In the genomic region with DNA sequence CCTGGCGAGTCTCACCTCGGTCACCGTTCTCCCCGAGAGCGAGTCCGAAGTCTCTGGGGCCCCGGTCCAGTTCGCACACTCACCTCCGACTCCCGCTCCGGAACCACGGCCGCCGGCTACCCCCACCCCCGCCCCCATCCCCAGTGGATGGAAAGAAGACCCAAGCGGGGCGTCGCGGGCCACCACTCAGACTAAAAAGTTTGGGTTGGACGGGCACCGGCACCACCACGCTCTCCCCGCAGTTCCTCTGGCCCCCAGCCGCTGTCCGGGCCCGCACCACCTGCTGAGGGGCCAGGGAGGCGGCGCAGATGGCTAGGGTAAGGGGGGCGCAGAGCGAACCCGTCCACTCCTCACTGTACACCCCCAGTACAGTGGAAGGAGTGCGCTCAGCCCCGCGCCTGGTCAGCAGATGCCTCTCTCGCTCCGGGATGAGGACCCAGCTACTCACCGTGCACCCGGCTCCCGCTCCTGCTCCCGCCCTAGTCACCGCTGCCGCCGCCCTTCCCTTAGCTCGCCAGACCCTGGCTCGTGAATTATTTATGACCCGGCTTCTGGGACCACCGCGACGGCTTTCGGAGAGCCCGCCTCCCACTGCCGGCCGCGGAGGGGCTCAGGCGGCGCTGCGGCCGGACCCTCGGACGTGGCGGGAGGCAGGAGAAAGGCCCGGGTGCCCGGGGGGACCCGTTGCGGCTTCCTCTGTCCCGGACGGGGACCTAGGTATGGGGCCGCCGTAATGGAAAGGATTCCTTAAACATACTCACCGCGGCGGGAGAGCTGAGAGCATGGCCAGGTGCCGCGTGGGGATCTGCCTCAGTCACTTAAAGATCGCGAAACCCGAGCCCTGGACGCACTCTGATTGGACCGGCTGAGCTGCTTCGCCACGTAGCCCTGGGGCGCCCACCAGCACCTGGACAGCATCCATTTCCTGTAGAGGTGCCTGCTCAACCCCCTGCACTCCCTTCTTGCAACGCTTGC, we compare ENCODE assay signal across 2 cellular contexts.
TF ChIP-seq lines count a peak whose summit lies in the region.

A gene with protein sequence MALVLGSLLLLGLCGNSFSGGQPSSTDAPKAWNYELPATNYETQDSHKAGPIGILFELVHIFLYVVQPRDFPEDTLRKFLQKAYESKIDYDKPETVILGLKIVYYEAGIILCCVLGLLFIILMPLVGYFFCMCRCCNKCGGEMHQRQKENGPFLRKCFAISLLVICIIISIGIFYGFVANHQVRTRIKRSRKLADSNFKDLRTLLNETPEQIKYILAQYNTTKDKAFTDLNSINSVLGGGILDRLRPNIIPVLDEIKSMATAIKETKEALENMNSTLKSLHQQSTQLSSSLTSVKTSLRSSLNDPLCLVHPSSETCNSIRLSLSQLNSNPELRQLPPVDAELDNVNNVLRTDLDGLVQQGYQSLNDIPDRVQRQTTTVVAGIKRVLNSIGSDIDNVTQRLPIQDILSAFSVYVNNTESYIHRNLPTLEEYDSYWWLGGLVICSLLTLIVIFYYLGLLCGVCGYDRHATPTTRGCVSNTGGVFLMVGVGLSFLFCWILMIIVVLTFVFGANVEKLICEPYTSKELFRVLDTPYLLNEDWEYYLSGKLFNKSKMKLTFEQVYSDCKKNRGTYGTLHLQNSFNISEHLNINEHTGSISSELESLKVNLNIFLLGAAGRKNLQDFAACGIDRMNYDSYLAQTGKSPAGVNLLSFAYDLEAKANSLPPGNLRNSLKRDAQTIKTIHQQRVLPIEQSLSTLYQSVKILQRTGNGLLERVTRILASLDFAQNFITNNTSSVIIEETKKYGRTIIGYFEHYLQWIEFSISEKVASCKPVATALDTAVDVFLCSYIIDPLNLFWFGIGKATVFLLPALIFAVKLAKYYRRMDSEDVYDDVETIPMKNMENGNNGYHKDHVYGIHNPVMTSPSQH (minus strand): TSS at position 807 of the 975 bp plus-strand sequence. CDS start 8,117 bp downstream, outside the sequence.

TF ChIP-seq in HEK293, 187 proteins besides CTCF, POLR2A, EP300 and RAD21 (continued from another document and continues in another):
- TF ChIP-seq GLIS1 (tag by site-specific recombination; IDR thresholded peaks at IDR 0.05) = no peak
- TF ChIP-seq, protein P1, sequence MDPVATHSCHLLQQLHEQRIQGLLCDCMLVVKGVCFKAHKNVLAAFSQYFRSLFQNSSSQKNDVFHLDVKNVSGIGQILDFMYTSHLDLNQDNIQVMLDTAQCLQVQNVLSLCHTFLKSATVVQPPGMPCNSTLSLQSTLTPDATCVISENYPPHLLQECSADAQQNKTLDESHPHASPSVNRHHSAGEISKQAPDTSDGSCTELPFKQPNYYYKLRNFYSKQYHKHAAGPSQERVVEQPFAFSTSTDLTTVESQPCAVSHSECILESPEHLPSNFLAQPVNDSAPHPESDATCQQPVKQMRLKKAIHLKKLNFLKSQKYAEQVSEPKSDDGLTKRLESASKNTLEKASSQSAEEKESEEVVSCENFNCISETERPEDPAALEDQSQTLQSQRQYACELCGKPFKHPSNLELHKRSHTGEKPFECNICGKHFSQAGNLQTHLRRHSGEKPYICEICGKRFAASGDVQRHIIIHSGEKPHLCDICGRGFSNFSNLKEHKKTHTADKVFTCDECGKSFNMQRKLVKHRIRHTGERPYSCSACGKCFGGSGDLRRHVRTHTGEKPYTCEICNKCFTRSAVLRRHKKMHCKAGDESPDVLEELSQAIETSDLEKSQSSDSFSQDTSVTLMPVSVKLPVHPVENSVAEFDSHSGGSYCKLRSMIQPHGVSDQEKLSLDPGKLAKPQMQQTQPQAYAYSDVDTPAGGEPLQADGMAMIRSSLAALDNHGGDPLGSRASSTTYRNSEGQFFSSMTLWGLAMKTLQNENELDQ (tag by site-specific recombination; IDR thresholded peaks at IDR 0.05; ENCODE audit: low read depth) = no peak
- TF ChIP-seq SP2 (tag by site-specific recombination; IDR thresholded peaks at IDR 0.05) = peak; percentile 11; the same call in 1 of the 2 replicates
- TF ChIP-seq ZNF530 (tag by site-specific recombination; IDR thresholded peaks at IDR 0.05; ENCODE audit: low read depth) = no peak
- no peak for TF ChIP-seq ZNF473 (tag by site-specific recombination; IDR thresholded peaks at IDR 0.05)
- TF ChIP-seq, protein P2, sequence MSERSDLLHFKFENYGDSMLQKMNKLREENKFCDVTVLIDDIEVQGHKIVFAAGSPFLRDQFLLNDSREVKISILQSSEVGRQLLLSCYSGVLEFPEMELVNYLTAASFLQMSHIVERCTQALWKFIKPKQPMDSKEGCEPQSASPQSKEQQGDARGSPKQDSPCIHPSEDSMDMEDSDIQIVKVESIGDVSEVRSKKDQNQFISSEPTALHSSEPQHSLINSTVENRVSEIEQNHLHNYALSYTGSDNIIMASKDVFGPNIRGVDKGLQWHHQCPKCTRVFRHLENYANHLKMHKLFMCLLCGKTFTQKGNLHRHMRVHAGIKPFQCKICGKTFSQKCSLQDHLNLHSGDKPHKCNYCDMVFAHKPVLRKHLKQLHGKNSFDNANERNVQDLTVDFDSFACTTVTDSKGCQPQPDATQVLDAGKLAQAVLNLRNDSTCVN (tag by site-specific recombination; optimal IDR thresholded peaks at IDR 0.05) = peak; percentile 9
- no peak for TF ChIP-seq MZF1 (tag by site-specific recombination; IDR thresholded peaks at IDR 0.05; ENCODE audit: borderline replicate concordance)
- TF ChIP-seq SCRT1 (tag by site-specific recombination; IDR thresholded peaks at IDR 0.05; ENCODE audit: borderline replicate concordance) = no peak
- TF ChIP-seq, protein P3, sequence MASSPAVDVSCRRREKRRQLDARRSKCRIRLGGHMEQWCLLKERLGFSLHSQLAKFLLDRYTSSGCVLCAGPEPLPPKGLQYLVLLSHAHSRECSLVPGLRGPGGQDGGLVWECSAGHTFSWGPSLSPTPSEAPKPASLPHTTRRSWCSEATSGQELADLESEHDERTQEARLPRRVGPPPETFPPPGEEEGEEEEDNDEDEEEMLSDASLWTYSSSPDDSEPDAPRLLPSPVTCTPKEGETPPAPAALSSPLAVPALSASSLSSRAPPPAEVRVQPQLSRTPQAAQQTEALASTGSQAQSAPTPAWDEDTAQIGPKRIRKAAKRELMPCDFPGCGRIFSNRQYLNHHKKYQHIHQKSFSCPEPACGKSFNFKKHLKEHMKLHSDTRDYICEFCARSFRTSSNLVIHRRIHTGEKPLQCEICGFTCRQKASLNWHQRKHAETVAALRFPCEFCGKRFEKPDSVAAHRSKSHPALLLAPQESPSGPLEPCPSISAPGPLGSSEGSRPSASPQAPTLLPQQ (tag by site-specific recombination; IDR thresholded peaks at IDR 0.05) = no peak
- no peak for TF ChIP-seq ZNF2 (tag by site-specific recombination; IDR thresholded peaks at IDR 0.05)
- TF ChIP-seq, protein P4, sequence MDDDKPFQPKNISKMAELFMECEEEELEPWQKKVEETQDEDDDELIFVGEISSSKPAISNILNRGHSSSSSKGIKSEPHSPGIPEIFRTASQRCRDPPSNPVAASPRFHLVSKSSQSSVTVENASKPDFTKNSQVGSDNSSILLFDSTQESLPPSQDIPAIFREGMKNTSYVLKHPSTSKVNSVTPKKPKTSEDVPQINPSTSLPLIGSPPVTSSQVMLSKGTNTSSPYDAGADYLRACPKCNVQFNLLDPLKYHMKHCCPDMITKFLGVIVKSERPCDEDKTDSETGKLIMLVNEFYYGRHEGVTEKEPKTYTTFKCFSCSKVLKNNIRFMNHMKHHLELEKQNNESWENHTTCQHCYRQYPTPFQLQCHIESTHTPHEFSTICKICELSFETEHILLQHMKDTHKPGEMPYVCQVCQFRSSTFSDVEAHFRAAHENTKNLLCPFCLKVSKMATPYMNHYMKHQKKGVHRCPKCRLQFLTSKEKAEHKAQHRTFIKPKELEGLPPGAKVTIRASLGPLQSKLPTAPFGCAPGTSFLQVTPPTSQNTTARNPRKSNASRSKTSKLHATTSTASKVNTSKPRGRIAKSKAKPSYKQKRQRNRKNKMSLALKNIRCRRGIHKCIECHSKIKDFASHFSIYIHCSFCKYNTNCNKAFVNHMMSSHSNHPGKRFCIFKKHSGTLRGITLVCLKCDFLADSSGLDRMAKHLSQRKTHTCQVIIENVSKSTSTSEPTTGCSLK (tag by site-specific recombination; IDR thresholded peaks at IDR 0.05) = no peak
- no peak for TF ChIP-seq ZNF324 (tag by site-specific recombination; IDR thresholded peaks at IDR 0.05)
- no peak for TF ChIP-seq ZNF354C (tag by site-specific recombination; IDR thresholded peaks at IDR 0.05; ENCODE audit: borderline replicate concordance, low read depth)

TF ChIP-seq in SK-N-SH treated with all-trans-retinoic acid at 6 μM for 48 hours, 23 proteins besides CTCF, POLR2A, EP300 and RAD21 (continued from another document):
- TF ChIP-seq, protein P5, sequence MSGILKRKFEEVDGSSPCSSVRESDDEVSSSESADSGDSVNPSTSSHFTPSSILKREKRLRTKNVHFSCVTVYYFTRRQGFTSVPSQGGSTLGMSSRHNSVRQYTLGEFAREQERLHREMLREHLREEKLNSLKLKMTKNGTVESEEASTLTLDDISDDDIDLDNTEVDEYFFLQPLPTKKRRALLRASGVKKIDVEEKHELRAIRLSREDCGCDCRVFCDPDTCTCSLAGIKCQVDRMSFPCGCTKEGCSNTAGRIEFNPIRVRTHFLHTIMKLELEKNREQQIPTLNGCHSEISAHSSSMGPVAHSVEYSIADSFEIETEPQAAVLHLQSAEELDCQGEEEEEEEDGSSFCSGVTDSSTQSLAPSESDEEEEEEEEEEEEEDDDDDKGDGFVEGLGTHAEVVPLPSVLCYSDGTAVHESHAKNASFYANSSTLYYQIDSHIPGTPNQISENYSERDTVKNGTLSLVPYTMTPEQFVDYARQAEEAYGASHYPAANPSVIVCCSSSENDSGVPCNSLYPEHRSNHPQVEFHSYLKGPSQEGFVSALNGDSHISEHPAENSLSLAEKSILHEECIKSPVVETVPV (CRISPR knock-in tag; IDR thresholded peaks at IDR 0.05) = no peak
- TF ChIP-seq TCF4 (CRISPR knock-in tag; IDR thresholded peaks at IDR 0.05; ENCODE audit: borderline replicate concordance) (no peak), ZNF8 (CRISPR knock-in tag; IDR thresholded peaks at IDR 0.05) (no peak), BACH2 (CRISPR knock-in tag; IDR thresholded peaks at IDR 0.05; ENCODE audit: borderline replicate concordance) (no peak), ZC3H10 (CRISPR knock-in tag; IDR thresholded peaks at IDR 0.05) (no peak), PPARA (CRISPR knock-in tag; IDR thresholded peaks at IDR 0.05; ENCODE audit: borderline replicate concordance) (no peak)
- TF ChIP-seq, protein P6, sequence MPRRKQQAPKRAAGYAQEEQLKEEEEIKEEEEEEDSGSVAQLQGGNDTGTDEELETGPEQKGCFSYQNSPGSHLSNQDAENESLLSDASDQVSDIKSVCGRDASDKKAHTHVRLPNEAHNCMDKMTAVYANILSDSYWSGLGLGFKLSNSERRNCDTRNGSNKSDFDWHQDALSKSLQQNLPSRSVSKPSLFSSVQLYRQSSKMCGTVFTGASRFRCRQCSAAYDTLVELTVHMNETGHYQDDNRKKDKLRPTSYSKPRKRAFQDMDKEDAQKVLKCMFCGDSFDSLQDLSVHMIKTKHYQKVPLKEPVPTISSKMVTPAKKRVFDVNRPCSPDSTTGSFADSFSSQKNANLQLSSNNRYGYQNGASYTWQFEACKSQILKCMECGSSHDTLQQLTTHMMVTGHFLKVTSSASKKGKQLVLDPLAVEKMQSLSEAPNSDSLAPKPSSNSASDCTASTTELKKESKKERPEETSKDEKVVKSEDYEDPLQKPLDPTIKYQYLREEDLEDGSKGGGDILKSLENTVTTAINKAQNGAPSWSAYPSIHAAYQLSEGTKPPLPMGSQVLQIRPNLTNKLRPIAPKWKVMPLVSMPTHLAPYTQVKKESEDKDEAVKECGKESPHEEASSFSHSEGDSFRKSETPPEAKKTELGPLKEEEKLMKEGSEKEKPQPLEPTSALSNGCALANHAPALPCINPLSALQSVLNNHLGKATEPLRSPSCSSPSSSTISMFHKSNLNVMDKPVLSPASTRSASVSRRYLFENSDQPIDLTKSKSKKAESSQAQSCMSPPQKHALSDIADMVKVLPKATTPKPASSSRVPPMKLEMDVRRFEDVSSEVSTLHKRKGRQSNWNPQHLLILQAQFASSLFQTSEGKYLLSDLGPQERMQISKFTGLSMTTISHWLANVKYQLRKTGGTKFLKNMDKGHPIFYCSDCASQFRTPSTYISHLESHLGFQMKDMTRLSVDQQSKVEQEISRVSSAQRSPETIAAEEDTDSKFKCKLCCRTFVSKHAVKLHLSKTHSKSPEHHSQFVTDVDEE (CRISPR knock-in tag; IDR thresholded peaks at IDR 0.05) = no peak
TF ChIP-seq in SK-N-SH treated with all-trans-retinoic acid at 6 μM for 48 hours: peak in this region for 0.
